In genomic region chr22:20384171-20384570, GRCh38 we compare ENCODE assay signal across 29 cellular contexts.
"Had no signal": no experiment of that assay in that cellular context is flagged by ENCODE, and none has a peak within 500 bp of the region (broad histone marks: within the 10 kb centered on the region; RNA-seq: fewer than 3 reads in every experiment).

No MANE protein-coding gene starts in this region.

- ATAC-seq: stimulated activated effector memory CD8-positive, alpha-beta T cell treated with anti-CD3 and anti-CD28 coated beads, Interleukin-12 subunit alpha, Interleukin-12 subunit beta, amount 100 ng/mL, for 72 hours; stimulated activated memory B cell treated with anti-CD40 and anti-IgM and Interleukin-4, amounts not matched to agents 10 μg/mL and 1 μg/mL and 100 μg/mL, for 72 hours; stimulated activated naive B cell treated with anti-CD40 and anti-IgM and Interleukin-4, amounts not matched to agents 10 μg/mL and 1 μg/mL and 100 μg/mL, for 72 hours; stimulated activated naive CD8-positive, alpha-beta T cell treated with anti-CD3 and anti-CD28 coated beads, Interleukin-15, amount 100 ng/mL, for 72 hours; stimulated activated naive CD8-positive, alpha-beta T cell treated with anti-CD3 and anti-CD28 coated beads, Interleukin-15, Interleukin-2, amounts not matched to agents 100 U/mL and 50 U/mL, for 24 hours; upper lobe of right lung had no signal

- H3K4me3 ChIP-seq: stomach, suprapubic skin, testis, thoracic aorta, thyroid gland, tibial artery, tibial nerve, transverse colon, upper lobe of left lung, upper lobe of right lung, uterus, vagina had no signal

- H3K9me3 Mint-ChIP-seq: stimulated activated effector memory CD8-positive, alpha-beta T cell treated with anti-CD3 and anti-CD28 coated beads, Interleukin-12 subunit alpha, Interleukin-12 subunit beta, amount 100 ng/mL, for 72 hours; stimulated activated naive CD8-positive, alpha-beta T cell treated with anti-CD3 and anti-CD28 coated beads, Interleukin-15, amount 100 ng/mL, for 72 hours; stimulated activated naive CD8-positive, alpha-beta T cell treated with anti-CD3 and anti-CD28 coated beads, Interleukin-15, Interleukin-2, amounts not matched to agents 100 ng/mL and 50 ng/mL, for 24 hours; type B pancreatic cell had no signal

- H3K27ac Mint-ChIP-seq: stimulated activated effector memory CD8-positive, alpha-beta T cell treated with anti-CD3 and anti-CD28 coated beads, Interleukin-12 subunit alpha, Interleukin-12 subunit beta, amount 100 ng/mL, for 72 hours; stimulated activated memory B cell treated with anti-CD40 and anti-IgM and Interleukin-4, amounts not matched to agents 10 μg/mL and 1 μg/mL and 100 μg/mL, for 72 hours; stimulated activated naive B cell treated with anti-CD40 and anti-IgM and Interleukin-4, amounts not matched to agents 10 μg/mL and 1 μg/mL and 100 μg/mL, for 72 hours; stimulated activated naive CD8-positive, alpha-beta T cell treated with anti-CD3 and anti-CD28 coated beads, Interleukin-15, Interleukin-2, amounts not matched to agents 100 ng/mL and 50 ng/mL, for 24 hours; type B pancreatic cell had no signal

- H3K27me3 ChIP-seq: testis, thyroid gland, upper lobe of left lung, uterus, vagina had no signal

- H3K9me3 ChIP-seq: stomach, suprapubic skin, testis, thoracic aorta, thyroid gland, tibial artery, transverse colon, upper lobe of left lung, upper lobe of right lung, uterus, vagina had no signal

- H3K36me3 ChIP-seq: stomach, suprapubic skin, thoracic aorta, thyroid gland, tibial artery, tibial nerve, transverse colon, upper lobe of left lung, upper lobe of right lung, uterus, vagina had no signal

- H3K4me1 Mint-ChIP-seq: stimulated activated effector memory CD8-positive, alpha-beta T cell treated with anti-CD3 and anti-CD28 coated beads, Interleukin-12 subunit alpha, Interleukin-12 subunit beta, amount 100 ng/mL, for 72 hours; stimulated activated memory B cell treated with anti-CD40 and anti-IgM and Interleukin-4, amounts not matched to agents 10 μg/mL and 1 μg/mL and 100 μg/mL, for 72 hours; stimulated activated naive B cell treated with anti-CD40 and anti-IgM and Interleukin-4, amounts not matched to agents 10 μg/mL and 1 μg/mL and 100 μg/mL, for 72 hours; stimulated activated naive CD8-positive, alpha-beta T cell treated with anti-CD3 and anti-CD28 coated beads, Interleukin-15, amount 100 ng/mL, for 72 hours had no signal

- H3K4me3 Mint-ChIP-seq: stimulated activated effector memory CD8-positive, alpha-beta T cell treated with anti-CD3 and anti-CD28 coated beads, Interleukin-12 subunit alpha, Interleukin-12 subunit beta, amount 100 ng/mL, for 72 hours; stimulated activated memory B cell treated with anti-CD40 and anti-IgM and Interleukin-4, amounts not matched to agents 10 μg/mL and 1 μg/mL and 100 μg/mL, for 72 hours; stimulated activated naive B cell treated with anti-CD40 and anti-IgM and Interleukin-4, amounts not matched to agents 10 μg/mL and 1 μg/mL and 100 μg/mL, for 72 hours; stimulated activated naive CD8-positive, alpha-beta T cell treated with anti-CD3 and anti-CD28 coated beads, Interleukin-15, amount 100 ng/mL, for 72 hours; stimulated activated naive CD8-positive, alpha-beta T cell treated with anti-CD3 and anti-CD28 coated beads, Interleukin-15, Interleukin-2, amounts not matched to agents 100 ng/mL and 50 ng/mL, for 24 hours; type B pancreatic cell had no signal

- H3K27ac ChIP-seq: stomach, suprapubic skin, testis, thoracic aorta, thyroid gland, tibial artery, tibial nerve, transverse colon, upper lobe of left lung, upper lobe of right lung, uterus, vagina had no signal

- H3K27me3 Mint-ChIP-seq: stimulated activated naive CD8-positive, alpha-beta T cell treated with anti-CD3 and anti-CD28 coated beads, Interleukin-15, amount 100 ng/mL, for 72 hours had no signal

- H3K36me3 Mint-ChIP-seq: stimulated activated effector memory CD8-positive, alpha-beta T cell treated with anti-CD3 and anti-CD28 coated beads, Interleukin-12 subunit alpha, Interleukin-12 subunit beta, amount 100 ng/mL, for 72 hours; stimulated activated memory B cell treated with anti-CD40 and anti-IgM and Interleukin-4, amounts not matched to agents 10 μg/mL and 1 μg/mL and 100 μg/mL, for 72 hours; stimulated activated naive B cell treated with anti-CD40 and anti-IgM and Interleukin-4, amounts not matched to agents 10 μg/mL and 1 μg/mL and 100 μg/mL, for 72 hours; type B pancreatic cell had no signal

- DNase-seq: stimulated activated CD4-positive, alpha-beta T cell treated with anti-CD3 and anti-CD28 coated beads, Interleukin-2, amount 100 ng/mL, for 48 hours; stimulated activated CD4-positive, alpha-beta T cell treated with anti-CD3 and anti-CD28 coated beads, Interleukin-4, amount 100 ng/mL, for 1 hour; stimulated activated CD4-positive, alpha-beta T cell treated with anti-CD3 and anti-CD28 coated beads, Interleukin-4, amount 100 ng/mL, for 24 hours; stimulated activated CD4-positive, alpha-beta T cell treated with anti-CD3 and anti-CD28 coated beads, Interleukin-4, amount 100 ng/mL, for 4 hours; stimulated activated CD8-positive, alpha-beta memory T cell treated with anti-CD3 and anti-CD28 coated beads, Interleukin-4, amount 100 ng/mL, for 48 hours; stimulated activated naive B cell treated with anti-CD40 and anti-IgM and Interleukin-4, amounts not matched to agents 10 μg/mL and 1 μg/mL and 100 μg/mL, for 72 hours; stimulated activated naive CD4-positive, alpha-beta T cell; stimulated activated naive CD4-positive, alpha-beta T cell treated with Interleukin-2 at 50 U/mL for 16 hours; stimulated activated naive CD8-positive, alpha-beta T cell treated with anti-CD3 and anti-CD28 coated beads, Interleukin-15, amount 100 ng/mL, for 72 hours; stimulated activated naive CD8-positive, alpha-beta T cell treated with anti-CD3 and anti-CD28 coated beads, Interleukin-15, Interleukin-2, amounts not matched to agents 100 U/mL and 50 U/mL, for 24 hours; stomach; substantia nigra; testis; thyroid gland; tibial artery; transverse colon; trophoblast cell; upper lobe of left lung; upper lobe of right lung; uterus had no signal

- H3K4me1 ChIP-seq: stomach, suprapubic skin, testis, thyroid gland, tibial artery, tibial nerve, transverse colon, upper lobe of left lung, upper lobe of right lung, uterus, vagina had no signal

- FAIRE-seq: urothelium cell line had no signal
